ENCODE assay signal across 34 cellular contexts in the genomic region with DNA sequence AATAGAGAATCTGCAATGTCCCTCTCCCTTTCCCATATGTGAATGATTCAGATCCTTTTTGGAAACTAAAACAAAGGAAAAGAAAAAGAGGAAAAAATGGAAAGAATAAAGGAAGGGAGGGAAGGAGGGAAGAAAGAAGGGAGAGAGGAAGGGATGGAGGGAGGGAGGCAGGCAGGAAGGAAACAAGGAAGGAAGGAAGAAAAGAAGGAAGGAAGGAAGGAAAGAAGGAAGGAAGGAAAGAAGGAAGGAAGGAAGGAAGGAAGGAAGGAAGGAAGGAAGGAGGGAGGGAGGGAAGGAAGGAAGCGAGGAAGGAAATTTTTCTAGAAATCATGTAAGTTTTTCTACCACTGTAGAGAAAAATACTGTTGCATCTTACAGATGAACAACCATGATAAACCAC.
"Had no signal": no experiment of that assay in that cellular context is flagged by ENCODE, and none has a peak within 500 bp of the region (broad histone marks: within the 10 kb centered on the region; RNA-seq: fewer than 3 reads in every experiment).

No MANE protein-coding gene starts in this region.

- H3K36me3 Mint-ChIP-seq: activated naive CD8-positive, alpha-beta T cell; brain; neural progenitor cell; type B pancreatic cell had no signal

- H3K4me2 ChIP-seq: neural progenitor cell had no signal

- H3K4me1 ChIP-seq: ascending aorta, colonic mucosa, neural progenitor cell, prostate gland, uterus had no signal

- H3K27ac ChIP-seq: ascending aorta, cardiac muscle cell, colonic mucosa, heart left ventricle, neural progenitor cell, prostate gland, skin epidermis, uterus, VCaP had no signal

- H3K4me3 ChIP-seq: ascending aorta, cardiac muscle cell, colonic mucosa, heart left ventricle, neural progenitor cell, prostate gland, skin epidermis, uterus had no signal

- H3K27ac Mint-ChIP-seq: activated naive CD8-positive, alpha-beta T cell; activated T-cell treated with anti-CD3 and anti-CD28 coated beads, Interleukin-2, amount 50 U/mL, for 72 hours; brain; naive thymus-derived CD4-positive, alpha-beta T cell; neural progenitor cell; type B pancreatic cell had no signal

- H3K9me3 ChIP-seq: ascending aorta, colonic mucosa, heart left ventricle, prostate gland, uterus had no signal

- H3K27me3 Mint-ChIP-seq: activated naive CD8-positive, alpha-beta T cell; brain; naive thymus-derived CD4-positive, alpha-beta T cell; stimulated activated naive CD8-positive, alpha-beta T cell treated with anti-CD3 and anti-CD28 coated beads, Interleukin-15, amount 100 ng/mL, for 72 hours; type B pancreatic cell had no signal

- H3K9me3 Mint-ChIP-seq: immature natural killer cell, type B pancreatic cell had no signal

- H2AFZ ChIP-seq: neural progenitor cell had no signal

- ATAC-seq: activated T-cell treated with anti-CD3 and anti-CD28 coated beads, Interleukin-2, amount 50 U/mL, for 72 hours; heart left ventricle; left colon; naive thymus-derived CD4-positive, alpha-beta T cell; sciatic nerve; stimulated activated naive CD8-positive, alpha-beta T cell treated with anti-CD3 and anti-CD28 coated beads, Interleukin-15, amount 100 ng/mL, for 72 hours had no signal

- H3K36me3 ChIP-seq: ascending aorta, cardiac muscle cell, colonic mucosa, heart left ventricle, neural progenitor cell, prostate gland, uterus had no signal

- H3K4me3 Mint-ChIP-seq: activated naive CD8-positive, alpha-beta T cell; activated T-cell treated with anti-CD3 and anti-CD28 coated beads, Interleukin-2, amount 50 U/mL, for 72 hours; brain; naive thymus-derived CD4-positive, alpha-beta T cell; neural progenitor cell; stimulated activated naive CD8-positive, alpha-beta T cell treated with anti-CD3 and anti-CD28 coated beads, Interleukin-15, amount 100 ng/mL, for 72 hours; type B pancreatic cell had no signal

- H3K27me3 ChIP-seq: ascending aorta, cardiac muscle cell, colonic mucosa, heart left ventricle, neural progenitor cell, uterus had no signal

- DNase-seq: activated CD4-positive, alpha-beta T cell treated with anti-CD3 and anti-CD28 coated beads for 4 hours; activated CD4-positive, alpha-beta T cell treated with anti-CD3 and anti-CD28 coated beads, Interleukin-2, amount 50 U/mL, for 4 hours; activated effector memory CD4-positive, alpha-beta T cell treated with Interleukin-2 at 50 U/mL for 16 hours; activated naive CD4-positive, alpha-beta T cell treated with Interleukin-2 at 50 U/mL for 16 hours; activated T-cell treated with anti-CD3 and anti-CD28 coated beads for 4 hours; activated T-cell treated with anti-CD3 and anti-CD28 coated beads, Interleukin-2, amount 50 U/mL, for 72 hours; cerebellar nuclear complex; colonic mucosa; effector CD8-positive, alpha-beta T cell; erythroblast; heart left ventricle; hypothalamus; immature natural killer cell; kidney; left colon; mammary epithelial cell; midbrain; naive thymus-derived CD4-positive, alpha-beta T cell; retina; stimulated activated CD4-positive, alpha-beta T cell treated with anti-CD3 and anti-CD28 coated beads, Interleukin-12 subunit alpha, Interleukin-12 subunit beta, amount 100 ng/mL, for 4 hours; stimulated activated CD4-positive, alpha-beta T cell treated with anti-CD3 and anti-CD28 coated beads, Interleukin-4, amount 100 ng/mL, for 1 hour; stimulated activated naive CD8-positive, alpha-beta T cell treated with anti-CD3 and anti-CD28 coated beads, Interleukin-15, amount 100 ng/mL, for 72 hours; substantia nigra; uterus had no signal
